10 cellular contexts compared by ENCODE assay signal in genomic region chr2:78568921-78569320, GRCh38.
"Had no signal": no experiment of that assay in that cellular context is flagged by ENCODE, and none has a peak within 500 bp of the region (broad histone marks: within the 10 kb centered on the region; RNA-seq: fewer than 3 reads in every experiment).

No MANE protein-coding gene starts in this region.

- H3K27ac ChIP-seq: HL-60, KMS-11 had no signal

- H3K36me3 ChIP-seq: HAP-1 had no signal

- H3K4me2 ChIP-seq: KMS-11 had no signal

- H3K9ac ChIP-seq: KMS-11 had no signal

- H3K4me1 Mint-ChIP-seq: IgD-negative memory B cell had no signal

- H3K4me1 ChIP-seq: HAP-1 had no signal

- H3K9me3 ChIP-seq: HAP-1 had no signal

- H3K4me3 ChIP-seq: HAP-1 had no signal

- H3K4me3 Mint-ChIP-seq: HFFc6, IgD-negative memory B cell had no signal

- ATAC-seq: HCT116, HepG2 had no signal

- H3K27ac Mint-ChIP-seq: HFFc6, IgD-negative memory B cell had no signal

- H3K27me3 Mint-ChIP-seq: IgD-negative memory B cell had no signal

- DNase-seq: GOT3, H7, HFFc6, KBM-7 had no signal

- H3K36me3 Mint-ChIP-seq: IgD-negative memory B cell had no signal
